In genomic region chr1:56113679-56114078, GRCh38 we compare ENCODE assay signal across 9 cellular contexts.
"Had no signal": no experiment of that assay in that cellular context is flagged by ENCODE, and none has a peak within 500 bp of the region (broad histone marks: within the 10 kb centered on the region; RNA-seq: fewer than 3 reads in every experiment).

No MANE protein-coding gene starts in this region.

- DNase-seq: GM23248, GOT3, H7, HFFc6 had no signal

- H3K4me1 Mint-ChIP-seq: IgD-negative memory B cell had no signal

- H3K36me3 ChIP-seq: HAP-1 had no signal

- H3K4me1 ChIP-seq: HAP-1 had no signal

- ATAC-seq: HCT116, HepG2 had no signal

- H3K9ac ChIP-seq: GM23248 had no signal

- H3K4me3 ChIP-seq: GM23248, HAP-1 had no signal

- H3K9me3 ChIP-seq: HAP-1 had no signal

- H3K27ac Mint-ChIP-seq: HFFc6, IgD-negative memory B cell had no signal

- H3K27ac ChIP-seq: GM23248, HL-60 had no signal

- H3K4me3 Mint-ChIP-seq: HFFc6 had no signal
